In genomic region chr12:132409495-132410295, GRCh38 we compare ENCODE assay signal across 14 cellular contexts.
DNase-seq lines count a peak whose midpoint lies in the region; ATAC-seq and TF ChIP-seq lines count a peak whose summit lies in the region.
"Had no signal": no experiment of that assay in that cellular context is flagged by ENCODE, and none has a peak within 500 bp of the region (broad histone marks: within the 10 kb centered on the region; RNA-seq: fewer than 3 reads in every experiment).

No MANE protein-coding gene starts in this region.

- intact Hi-C loops in right cardiac atrium (cut with DNase I), result loop anchor here (5.0 to 10.0 kb wide), 3 partner anchors 115 to 255 kb away; partner anchors contain the start of gene P2RX2 (in 1 of the 4)
- intact Hi-C loops in cardiac septum (cut with DNase I), result loop anchor here (10.0 kb wide), 1 partner anchor 255 kb away; no protein-coding TSS in a partner anchor
- intact Hi-C loops in body of pancreas (cut with DNase I), result no loop called here

- WGBS in right cardiac atrium, result 85% methylated on average over 42 of the region's 42 CpGs
- 79 to 81% methylated on average over 23 to 35 of the region's 42 CpGs for WGBS in body of pancreas, 2 donors

- no peak overlapping the region for H3K4me3 ChIP-seq in right cardiac atrium (ENCODE audit: low read length)
- H3K4me3 ChIP-seq in body of pancreas, result no peak overlapping the region
- H3K4me3 ChIP-seq: GM23338 had no signal

- H3K9me3 ChIP-seq in right cardiac atrium (ENCODE audit: control insufficient read depth, low read length) (no peaks in the 10 kb centered on the region), body of pancreas (no peaks in the 10 kb centered on the region)
- H3K9me3 ChIP-seq: Caco-2 had no signal

- no peaks in the 10 kb centered on the region for H3K27me3 ChIP-seq in right cardiac atrium (ENCODE audit: control insufficient read depth, insufficient read depth)
- H3K27me3 ChIP-seq in body of pancreas, result peaks cover 0 to 11% of the 10 kb centered on the region in 2 donors

- H3K27ac ChIP-seq in right cardiac atrium (ENCODE audit: low read length), result no peak overlapping the region
- no peak overlapping the region for H3K27ac ChIP-seq in body of pancreas

- ATAC-seq in right cardiac atrium (no peak), body of pancreas (peak; percentile 4), HG02885 (IDR thresholded peaks at IDR 0.05; ENCODE audit: poor library complexity, unreplicated experiment) (no peak)
- ATAC-seq: GM23338, HCT116 had no signal

- no peaks in the 10 kb centered on the region for H3K36me3 ChIP-seq in body of pancreas (replicated peaks in 1 of 2; ENCODE audit: insufficient read depth in 1 of 2, low read depth in 2 of 2)

- TF ChIP-seq CTCF in body of pancreas (IDR thresholded peaks at IDR 0.05), result no peak

- DNase-seq in right cardiac atrium (peak in 2 of 3 donors; percentile 38 to 59), cardiac septum (ENCODE audit: low spot score) (no peak), RPMI8226 (peak; percentile 48), body of pancreas (no peak), T-helper 2 cell (no peak)
- DNase-seq: C1 segment of cervical spinal cord; Caco-2; CD4-positive, alpha-beta memory T cell; DMS 273 treated with DMSO at 0.1 percent for 48 hours; DND-41; H9 had no signal

- TF ChIP-seq POLR2A in body of pancreas (IDR thresholded peaks at IDR 0.05), result no peak

- H3K4me1 ChIP-seq in right cardiac atrium (ENCODE audit: control insufficient read depth, insufficient read depth, low read length) (no peaks in the 10 kb centered on the region), body of pancreas (peaks cover 5% of the 10 kb centered on the region)

Comparison
In these comparisons a context has a peak if more than half of its experiments do, and no peak if none do; other contexts are left out.
1. DNase-seq: peak in right cardiac atrium (2 of 3) and RPMI8226 (single experiment); none in cardiac septum (single experiment), body of pancreas (0 of 4) and T-helper 2 cell (0 of 5).